ENCODE assay signal across 8 cellular contexts in genomic region chr19:3665681-3666544, GRCh38. TPM values are rescaled to one million over a fixed set of nuclear protein-coding genes. Genes with fewer than 3 reads are reported as not detected.
DNase-seq lines count a peak whose midpoint lies in the region; FAIRE-seq lines count a peak whose summit lies in the region.

No MANE protein-coding gene starts in this region.

- H3K27ac Mint-ChIP-seq in activated CD4-positive, alpha-beta memory T cell treated with anti-CD3 and anti-CD28 coated beads for 36 hours, result no peak overlapping the region

- H3K36me3 ChIP-seq in Karpas-422 (ENCODE audit: insufficient read depth, low read length), result no peaks in the 10 kb centered on the region

- DNase-seq in EL, result peak; percentile 28
- peak; percentile 76 for DNase-seq in Karpas-422
- DNase-seq in activated CD4-positive, alpha-beta memory T cell treated with anti-CD3 and anti-CD28 coated beads for 36 hours, result peak; percentile 82
- peak; percentile 88 for DNase-seq in ecto neural progenitor cell (ENCODE audit: low spot score)
- peak; percentile 67 for DNase-seq in mucosa of gallbladder (ENCODE audit: low spot score)
- DNase-seq in stimulated activated CD8-positive, alpha-beta memory T cell treated with anti-CD3 and anti-CD28 coated beads, Interleukin-4, amount 100 ng/mL, for 48 hours, result peak; percentile 90
- DNase-seq in NCI-H146 (lab: John Stamatoyannopoulos, UW), result no peak
- DNase-seq in RCC 7860 (ENCODE audit: low spot score), result no peak

- peak overlapping the region; percentile 44; the same call in 1 of the 2 replicates for H2AFZ ChIP-seq in Karpas-422 (ENCODE audit: low read length)

- peak overlapping the region; percentile 60 for H3K4me3 ChIP-seq in Karpas-422 (ENCODE audit: low read length)

- no peaks in the 10 kb centered on the region for H3K9me3 ChIP-seq in Karpas-422 (ENCODE audit: low read length)

- H3K9me2 ChIP-seq in Karpas-422 (replicated peaks; ENCODE audit: insufficient read depth, low read length), result no peaks in the 10 kb centered on the region

- peaks cover 21% of the 10 kb centered on the region for H3K4me1 ChIP-seq in Karpas-422 (ENCODE audit: low read length)

- POLR2A ChIA-PET in activated CD4-positive, alpha-beta memory T cell treated with anti-CD3 and anti-CD28 coated beads for 36 hours (lab: Charles Lee), result no interaction called here

- peaks cover 7% of the 10 kb centered on the region for H3K36me3 Mint-ChIP-seq in activated CD4-positive, alpha-beta memory T cell treated with anti-CD3 and anti-CD28 coated beads for 36 hours

- no peaks in the 10 kb centered on the region for H3K27me3 ChIP-seq in Karpas-422 (ENCODE audit: low read length)

- peak overlapping the region; percentile 61 for H3K27ac ChIP-seq in Karpas-422 (ENCODE audit: low read length)

- CTCF ChIA-PET in activated CD4-positive, alpha-beta memory T cell treated with anti-CD3 and anti-CD28 coated beads for 36 hours (lab: Charles Lee), result interaction anchor here (0.6 to 3.9 kb wide), 12 partner anchors 9 to 1833 kb away, joined by 3 to 21 read pairs (median 5); partner anchors contain the start of genes PIP5K1C and TJP3

- H3K4me1 Mint-ChIP-seq in activated CD4-positive, alpha-beta memory T cell treated with anti-CD3 and anti-CD28 coated beads for 36 hours (ENCODE audit: low read depth), result peaks cover 5% of the 10 kb centered on the region

- peak overlapping the region; percentile 79 for H3K4me2 ChIP-seq in Karpas-422 (ENCODE audit: low read depth, low read length, poor library complexity, severe bottlenecking)

- H3K9me3 Mint-ChIP-seq in activated CD4-positive, alpha-beta memory T cell treated with anti-CD3 and anti-CD28 coated beads for 36 hours, result no peaks in the 10 kb centered on the region

- FAIRE-seq in RCC 7860 (lab: Jason Lieb, UNC), result no peak

- H3K79me2 ChIP-seq in Karpas-422 (ENCODE audit: low read length), result no peaks in the 10 kb centered on the region

- intact Hi-C loops in activated CD4-positive, alpha-beta memory T cell treated with anti-CD3 and anti-CD28 coated beads for 36 hours (cut with micrococcal nuclease), result loop anchor here (1.0 kb wide), 2 partner anchors 34 to 40 kb away; partner anchors contain the start of gene PIP5K1C

- H3K4me3 Mint-ChIP-seq in activated CD4-positive, alpha-beta memory T cell treated with anti-CD3 and anti-CD28 coated beads for 36 hours, result no peak overlapping the region

- no peaks in the 10 kb centered on the region for H3K27me3 Mint-ChIP-seq in activated CD4-positive, alpha-beta memory T cell treated with anti-CD3 and anti-CD28 coated beads for 36 hours

- H4K20me1 ChIP-seq in Karpas-422 (ENCODE audit: insufficient read depth, low read depth, low read length), result peaks cover 19% of the 10 kb centered on the region; the same call in 1 of the 2 replicates

- peak overlapping the region; percentile 69 for H3K9ac ChIP-seq in Karpas-422 (ENCODE audit: low read length)

RNA-seq across cellular contexts. Expression of gene PIP5K1C, which starts 34.4 kb away (rescaled TPM):
- total RNA-seq in Karpas-422 (2014; rRNA removed; shearing (Covaris generic); ENCODE audit: low replicate concordance), result 4.2 and 4.4 TPM in 2 replicates
- total RNA-seq in activated CD4-positive, alpha-beta memory T cell treated with anti-CD3 and anti-CD28 coated beads for 36 hours, result 10 to 100 TPM; 14.7 to 15.7 TPM
- total RNA-seq in mucosa of gallbladder, result 72.9 TPM

RNA-seq across cellular contexts. Expression of gene CACTIN, which starts 39.3 kb away (rescaled TPM):
- total RNA-seq in Karpas-422 (2014; rRNA removed; shearing (Covaris generic); ENCODE audit: low replicate concordance), result 9.5 and 24.8 TPM in 2 replicates
- 10 to 100 TPM; 25.2 to 27.2 TPM for total RNA-seq in activated CD4-positive, alpha-beta memory T cell treated with anti-CD3 and anti-CD28 coated beads for 36 hours
- 25.8 TPM for total RNA-seq in mucosa of gallbladder

RNA-seq across cellular contexts. Expression of gene TJP3, which starts 42.3 kb away (rescaled TPM):
- not detected in 2 replicates for total RNA-seq in Karpas-422 (2014; rRNA removed; shearing (Covaris generic); ENCODE audit: low replicate concordance)
- total RNA-seq in activated CD4-positive, alpha-beta memory T cell treated with anti-CD3 and anti-CD28 coated beads for 36 hours, result 1 to 10 TPM; 3.1 to 3.7 TPM
- 141 TPM for total RNA-seq in mucosa of gallbladder

RNA-seq across cellular contexts. Expression of gene TBXA2R, which starts 59.2 kb away (rescaled TPM):
- total RNA-seq in Karpas-422 (2014; rRNA removed; shearing (Covaris generic); ENCODE audit: low replicate concordance), result 0.15 and 0.22 TPM in 2 replicates
- total RNA-seq in activated CD4-positive, alpha-beta memory T cell treated with anti-CD3 and anti-CD28 coated beads for 36 hours, result under 1 TPM; 0.31 to 0.36 TPM
- 4.9 TPM for total RNA-seq in mucosa of gallbladder

Comparison
In these comparisons a context has a peak if more than half of its experiments do, and no peak if none do; other contexts are left out.
1. DNase-seq: peak in EL (single experiment), Karpas-422 (single experiment), activated CD4-positive, alpha-beta memory T cell treated with anti-CD3 and anti-CD28 coated beads for 36 hours (single experiment), ecto neural progenitor cell (single experiment), mucosa of gallbladder (single experiment) and stimulated activated CD8-positive, alpha-beta memory T cell treated with anti-CD3 and anti-CD28 coated beads, Interleukin-4, amount 100 ng/mL, for 48 hours (single experiment); none in NCI-H146 (single experiment) and RCC 7860 (single experiment).
2. RNA of gene TJP3, which starts 42.3 kb away (total RNA-seq): 141 TPM in mucosa of gallbladder (single experiment); 3.1 to 3.7 TPM in activated CD4-positive, alpha-beta memory T cell treated with anti-CD3 and anti-CD28 coated beads for 36 hours and not detected in Karpas-422; every median in the first group is over 10 times any median in the second.